ENCODE assay signal across 8 cellular contexts in genomic region chr5:177446184-177447065, GRCh38. TPM values are rescaled to one million over a fixed set of nuclear protein-coding genes. Genes with fewer than 3 reads are reported as not detected.
DNase-seq lines count a peak whose midpoint lies in the region; ATAC-seq and TF ChIP-seq lines count a peak whose summit lies in the region.

A gene with protein sequence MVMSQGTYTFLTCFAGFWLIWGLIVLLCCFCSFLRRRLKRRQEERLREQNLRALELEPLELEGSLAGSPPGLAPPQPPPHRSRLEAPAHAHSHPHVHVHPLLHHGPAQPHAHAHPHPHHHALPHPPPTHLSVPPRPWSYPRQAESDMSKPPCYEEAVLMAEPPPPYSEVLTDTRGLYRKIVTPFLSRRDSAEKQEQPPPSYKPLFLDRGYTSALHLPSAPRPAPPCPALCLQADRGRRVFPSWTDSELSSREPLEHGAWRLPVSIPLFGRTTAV (plus strand): TSS chr5:177446814. CDS start chr5:177455068, 8,254 bp downstream.

- H3K36me3 Mint-ChIP-seq in CD8-positive, alpha-beta T cell, result peaks cover 15% of the 10 kb centered on the region
- H3K36me3 Mint-ChIP-seq in natural killer cell, result no peaks in the 10 kb centered on the region

- H3K9me3 Mint-ChIP-seq in CD8-positive, alpha-beta T cell, result no peaks in the 10 kb centered on the region
- H3K9me3 Mint-ChIP-seq in natural killer cell, result no peaks in the 10 kb centered on the region

- CTCF ChIA-PET in CD8-positive, alpha-beta T cell (lab: Charles Lee), result interaction anchor here (1.0 to 26.7 kb wide), 6 partner anchors 8 to 58 kb away, joined by 3 to 628 read pairs (median 178); partner anchors contain the start of genes F12, GRK6, PFN3 and SLC34A1

- no peak for TF ChIP-seq CTCF in CD8-positive, alpha-beta T cell (IDR thresholded peaks at IDR 0.05)
- TF ChIP-seq CTCF in fibroblast of mammary gland (conservative IDR thresholded peaks at IDR 0.05; ENCODE audit: control insufficient read depth, insufficient read depth, low read depth, low read length) (no peak), natural killer cell (IDR thresholded peaks at IDR 0.05) (no peak)

- DNase-seq in CD8-positive, alpha-beta T cell, result peak; percentile 51 to 86 (median 74)
- DNase-seq in activated T-helper 1 cell treated with anti-CD3 and anti-CD28 coated beads, Interleukin-2, amount 50 U/mL, for 16 hours (ENCODE audit: low read depth in 1 of 2, low spot score in 1 of 2), result peak; percentile 39 to 67
- DNase-seq in fibroblast of mammary gland (ENCODE audit: low read depth) (peak; percentile 58), natural killer cell (peak; percentile 80)

- peak; percentile 54 for ATAC-seq in CD8-positive, alpha-beta T cell
- ATAC-seq in GM19324 (IDR thresholded peaks at IDR 0.05; ENCODE audit: low FRiP score, unreplicated experiment), result peak; percentile 56
- ATAC-seq in HG03469 (IDR thresholded peaks at IDR 0.05; ENCODE audit: unreplicated experiment), result peak; percentile 31
- ATAC-seq in natural killer cell, result peak; percentile 62 to 87 (median 71)

- peaks cover 33% of the 10 kb centered on the region for H3K4me1 ChIP-seq in CD8-positive, alpha-beta T cell (ENCODE audit: insufficient read depth, low read length)

- H3K4me3 Mint-ChIP-seq in CD8-positive, alpha-beta T cell, result peak within 1 kb of the TSS; percentile 79
- H3K4me3 Mint-ChIP-seq in natural killer cell, result peak within 1 kb of the TSS; percentile 75

- H3K4me1 Mint-ChIP-seq in CD8-positive, alpha-beta T cell (ENCODE audit: low read depth), result peaks cover 44% of the 10 kb centered on the region
- peaks cover 27 to 51% of the 10 kb centered on the region in 2 donors for H3K4me1 Mint-ChIP-seq in natural killer cell

- peak within 1 kb of the TSS; percentile 61 for H3K27ac ChIP-seq in CD8-positive, alpha-beta T cell (ENCODE audit: low read depth, low read length)
- H3K27ac ChIP-seq in temporal lobe (ENCODE audit: low read depth, low read length), result peak within 1 kb of the TSS; percentile 89

- H3K27me3 ChIP-seq in CD8-positive, alpha-beta T cell (ENCODE audit: insufficient read depth, low read length), result no peaks in the 10 kb centered on the region

- H3K4me3 ChIP-seq in CD8-positive, alpha-beta T cell (ENCODE audit: low read depth, low read length), result peak within 1 kb of the TSS; percentile 61
- H3K4me3 ChIP-seq in fibroblast of mammary gland (ENCODE audit: control insufficient read depth, low read depth, low read length), result peak within 1 kb of the TSS; percentile 62

- peak within 1 kb of the TSS; percentile 95 for H3K27ac Mint-ChIP-seq in CD8-positive, alpha-beta T cell
- peak within 1 kb of the TSS; percentile 79 to 84 for H3K27ac Mint-ChIP-seq in natural killer cell

- no peaks in the 10 kb centered on the region for H3K27me3 Mint-ChIP-seq in CD8-positive, alpha-beta T cell (ENCODE audit: low read depth)
- no peaks in the 10 kb centered on the region for H3K27me3 Mint-ChIP-seq in natural killer cell (ENCODE audit: low read depth in 2 of 2)

- POLR2A ChIA-PET in CD8-positive, alpha-beta T cell (lab: Charles Lee), result interaction anchor here (1.0 to 22.6 kb wide), 13 partner anchors 9 to 67 kb away, joined by 3 to 498 read pairs (median 5); partner anchors contain the start of genes F12, GRK6, PDLIM7 and PFN3

- no peaks in the 10 kb centered on the region for H3K9me3 ChIP-seq in CD8-positive, alpha-beta T cell (ENCODE audit: low read length)

- intact Hi-C loops in CD8-positive, alpha-beta T cell (cut with DNase I, micrococcal nuclease), result loop anchor here (1.0 to 2.0 kb wide), 5 partner anchors 8 to 42 kb away; partner anchors contain the start of gene GRK6 (in 2 of the 2)
- intact Hi-C loops in natural killer cell (cut with micrococcal nuclease), result loop anchor here (1.0 kb wide), 2 partner anchors 8 to 17 kb away; no protein-coding TSS in a partner anchor

- H3K36me3 ChIP-seq in CD8-positive, alpha-beta T cell (ENCODE audit: insufficient read depth, low read length), result peaks cover 2% of the 10 kb centered on the region

TF ChIP-seq in PFSK-1, 5 proteins besides CTCF, POLR2A, EP300 and RAD21:
- TF ChIP-seq TAF1 (IDR thresholded peaks at IDR 0.05; ENCODE audit: borderline replicate concordance, insufficient read depth, low read length) (0 out of 2 replicates have a peak, but pooled peaks have one; percentile 56), POLR2AphosphoS5 (IDR thresholded peaks at IDR 0.05; ENCODE audit: low read depth, low read length) (peak; percentile 79), SIN3A (IDR thresholded peaks at IDR 0.05; ENCODE audit: borderline replicate concordance, insufficient read depth, low read length) (no peak; the same call in 1 of the 2 replicates)
TF ChIP-seq in PFSK-1: peak in this region for 2.

RNA-seq across cellular contexts. Expression of the gene that starts here (rescaled TPM):
- total RNA-seq in CD8-positive, alpha-beta T cell, result 10 to 100 TPM; 21.0 TPM
- 21.5 TPM for polyA plus RNA-seq in PFSK-1 (2012; ENCODE audit: insufficient read length, low read depth)
- 10 to 100 TPM; 21.6 to 27.9 (median 23.3) TPM for total RNA-seq in natural killer cell
- 8.9 TPM for total RNA-seq in temporal lobe

Comparison
In these comparisons a context has a peak if more than half of its experiments do, and no peak if none do; other contexts are left out.
1. Peak in every context shown above with its lines: DNase-seq, ATAC-seq, H3K4me3 ChIP-seq and H3K27ac ChIP-seq.